8 cellular contexts compared by ENCODE assay signal in the genomic region with DNA sequence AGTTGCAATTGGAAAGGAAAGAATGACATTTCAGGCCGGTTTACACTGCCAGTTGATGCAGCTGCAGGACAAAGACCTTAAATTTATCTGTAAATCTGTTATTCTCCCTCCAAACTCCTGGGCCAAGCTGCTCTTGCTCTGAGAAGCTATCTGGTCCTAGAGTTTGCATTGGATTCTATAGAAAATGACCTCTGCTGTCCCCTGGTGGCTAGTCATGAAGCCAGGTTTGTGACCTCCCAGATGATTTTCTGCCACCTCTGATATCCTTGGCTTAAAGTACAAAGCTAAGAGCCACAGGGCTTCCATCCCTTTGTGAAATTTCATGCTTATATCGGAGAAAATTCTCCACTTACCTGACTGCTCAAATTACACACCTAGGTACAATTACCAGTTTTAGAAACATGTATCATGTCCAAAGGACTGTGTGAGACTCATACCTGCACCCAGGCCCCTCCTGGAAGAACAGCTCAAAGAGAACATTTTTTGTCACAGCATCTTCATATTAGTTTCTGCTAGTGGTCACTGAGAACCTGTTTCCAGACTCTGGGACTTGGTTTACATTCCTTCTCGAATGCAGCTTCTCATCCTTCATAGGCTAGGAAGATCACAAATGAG. TPM values are rescaled to one million over a fixed set of nuclear protein-coding genes. Genes with fewer than 3 reads are reported as not detected.
A peak's percentile ranks its signal among the peaks of the same experiment; 100 is the strongest.
DNase-seq lines count a peak whose midpoint lies in the region; ATAC-seq, FAIRE-seq and TF ChIP-seq lines count a peak whose summit lies in the region.

No MANE protein-coding gene starts in this region.

- TF ChIP-seq CTCF in KMS-11 (conservative IDR thresholded peaks at IDR 0.05; ENCODE audit: low read depth, low read length) (peak; percentile 90), bronchial epithelial cell (IDR thresholded peaks at IDR 0.05; ENCODE audit: insufficient read depth, low read length, severe bottlenecking) (peak; percentile 82)

- no peaks in the 10 kb centered on the region for H4K20me1 ChIP-seq in KMS-11 (ENCODE audit: insufficient read depth)

- H3K36me3 ChIP-seq in KMS-11 (ENCODE audit: insufficient read depth): no peaks in the 10 kb centered on the region
- H3K36me3 ChIP-seq in bronchial epithelial cell (ENCODE audit: control insufficient read depth, insufficient read depth, low read length): no peaks in the 10 kb centered on the region

- no peaks in the 10 kb centered on the region for H3K79me2 ChIP-seq in KMS-11 (ENCODE audit: insufficient read depth, low read depth)

- H3K4me1 ChIP-seq in KMS-11 (ENCODE audit: low read depth, poor library complexity, severe bottlenecking): peaks cover 7% of the 10 kb centered on the region

- no peak overlapping the region for H3K9ac ChIP-seq in KMS-11

- H3K4me2 ChIP-seq in KMS-11: no peak overlapping the region

- H3K27me3 ChIP-seq in KMS-11 (ENCODE audit: insufficient read depth, low read depth) (no peaks in the 10 kb centered on the region), bronchial epithelial cell (ENCODE audit: control insufficient read depth, insufficient read depth, low read length) (peaks cover 2% of the 10 kb centered on the region)

- peak; percentile 94 for ATAC-seq in SK-N-SH treated with all-trans-retinoic acid at 6 μM for 48 hours
- peak; percentile 90 for ATAC-seq in left lobe of liver
- ATAC-seq in GM21723 (IDR thresholded peaks at IDR 0.05; ENCODE audit: unreplicated experiment): no peak
- no peak for ATAC-seq in HG02840 (IDR thresholded peaks at IDR 0.05; ENCODE audit: low FRiP score, unreplicated experiment)

- no peak overlapping the region for H3K4me3 ChIP-seq in KMS-11 (IDR thresholded peaks at IDR 0.05; ENCODE audit: insufficient read depth, low read depth, low read length)
- no peak overlapping the region for H3K4me3 ChIP-seq in bronchial epithelial cell (ENCODE audit: low read depth, low read length)

- H2AFZ ChIP-seq in KMS-11 (ENCODE audit: low read depth): no peak overlapping the region

- no peak for FAIRE-seq in bronchial epithelial cell (lab: Jason Lieb, UNC)

- H3K27ac ChIP-seq in KMS-11: no peak overlapping the region

- DNase-seq in ELR (ENCODE audit: low read depth): peak; percentile 58
- peak; percentile 34 for DNase-seq in bronchial epithelial cell (ENCODE audit: low read depth)
- DNase-seq in left lobe of liver (ENCODE audit: low spot score): no peak
- peak; percentile 14 for DNase-seq in stromal cell of bone marrow (ENCODE audit: low read depth)

TF ChIP-seq in SK-N-SH treated with all-trans-retinoic acid at 6 μM for 48 hours, 23 proteins besides CTCF, POLR2A, EP300 and RAD21:
- TF ChIP-seq ZFP30 (CRISPR knock-in tag; IDR thresholded peaks at IDR 0.05) (no peak), ZNF70 (CRISPR knock-in tag; IDR thresholded peaks at IDR 0.05) (no peak), RARB (CRISPR knock-in tag; IDR thresholded peaks at IDR 0.05) (no peak), BACH2 (CRISPR knock-in tag; IDR thresholded peaks at IDR 0.05; ENCODE audit: borderline replicate concordance) (no peak), ESRRG (CRISPR knock-in tag; IDR thresholded peaks at IDR 0.05) (no peak), ISL1 (CRISPR knock-in tag; IDR thresholded peaks at IDR 0.05) (no peak), GLIS3 (CRISPR knock-in tag; IDR thresholded peaks at IDR 0.05) (no peak), TOX (CRISPR knock-in tag; IDR thresholded peaks at IDR 0.05; ENCODE audit: borderline replicate concordance) (no peak), CSDC2 (CRISPR knock-in tag; IDR thresholded peaks at IDR 0.05) (no peak), SNAI2 (CRISPR knock-in tag; IDR thresholded peaks at IDR 0.05) (no peak), ZC3H10 (CRISPR knock-in tag; IDR thresholded peaks at IDR 0.05) (no peak), TCF4 (CRISPR knock-in tag; IDR thresholded peaks at IDR 0.05; ENCODE audit: borderline replicate concordance) (no peak), PPARA (CRISPR knock-in tag; IDR thresholded peaks at IDR 0.05; ENCODE audit: borderline replicate concordance) (no peak), ARNTL (CRISPR knock-in tag; IDR thresholded peaks at IDR 0.05; ENCODE audit: borderline replicate concordance, low read depth) (no peak)
- TF ChIP-seq, protein P1, sequence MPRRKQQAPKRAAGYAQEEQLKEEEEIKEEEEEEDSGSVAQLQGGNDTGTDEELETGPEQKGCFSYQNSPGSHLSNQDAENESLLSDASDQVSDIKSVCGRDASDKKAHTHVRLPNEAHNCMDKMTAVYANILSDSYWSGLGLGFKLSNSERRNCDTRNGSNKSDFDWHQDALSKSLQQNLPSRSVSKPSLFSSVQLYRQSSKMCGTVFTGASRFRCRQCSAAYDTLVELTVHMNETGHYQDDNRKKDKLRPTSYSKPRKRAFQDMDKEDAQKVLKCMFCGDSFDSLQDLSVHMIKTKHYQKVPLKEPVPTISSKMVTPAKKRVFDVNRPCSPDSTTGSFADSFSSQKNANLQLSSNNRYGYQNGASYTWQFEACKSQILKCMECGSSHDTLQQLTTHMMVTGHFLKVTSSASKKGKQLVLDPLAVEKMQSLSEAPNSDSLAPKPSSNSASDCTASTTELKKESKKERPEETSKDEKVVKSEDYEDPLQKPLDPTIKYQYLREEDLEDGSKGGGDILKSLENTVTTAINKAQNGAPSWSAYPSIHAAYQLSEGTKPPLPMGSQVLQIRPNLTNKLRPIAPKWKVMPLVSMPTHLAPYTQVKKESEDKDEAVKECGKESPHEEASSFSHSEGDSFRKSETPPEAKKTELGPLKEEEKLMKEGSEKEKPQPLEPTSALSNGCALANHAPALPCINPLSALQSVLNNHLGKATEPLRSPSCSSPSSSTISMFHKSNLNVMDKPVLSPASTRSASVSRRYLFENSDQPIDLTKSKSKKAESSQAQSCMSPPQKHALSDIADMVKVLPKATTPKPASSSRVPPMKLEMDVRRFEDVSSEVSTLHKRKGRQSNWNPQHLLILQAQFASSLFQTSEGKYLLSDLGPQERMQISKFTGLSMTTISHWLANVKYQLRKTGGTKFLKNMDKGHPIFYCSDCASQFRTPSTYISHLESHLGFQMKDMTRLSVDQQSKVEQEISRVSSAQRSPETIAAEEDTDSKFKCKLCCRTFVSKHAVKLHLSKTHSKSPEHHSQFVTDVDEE (CRISPR knock-in tag; IDR thresholded peaks at IDR 0.05): no peak
- TF ChIP-seq, protein P2, sequence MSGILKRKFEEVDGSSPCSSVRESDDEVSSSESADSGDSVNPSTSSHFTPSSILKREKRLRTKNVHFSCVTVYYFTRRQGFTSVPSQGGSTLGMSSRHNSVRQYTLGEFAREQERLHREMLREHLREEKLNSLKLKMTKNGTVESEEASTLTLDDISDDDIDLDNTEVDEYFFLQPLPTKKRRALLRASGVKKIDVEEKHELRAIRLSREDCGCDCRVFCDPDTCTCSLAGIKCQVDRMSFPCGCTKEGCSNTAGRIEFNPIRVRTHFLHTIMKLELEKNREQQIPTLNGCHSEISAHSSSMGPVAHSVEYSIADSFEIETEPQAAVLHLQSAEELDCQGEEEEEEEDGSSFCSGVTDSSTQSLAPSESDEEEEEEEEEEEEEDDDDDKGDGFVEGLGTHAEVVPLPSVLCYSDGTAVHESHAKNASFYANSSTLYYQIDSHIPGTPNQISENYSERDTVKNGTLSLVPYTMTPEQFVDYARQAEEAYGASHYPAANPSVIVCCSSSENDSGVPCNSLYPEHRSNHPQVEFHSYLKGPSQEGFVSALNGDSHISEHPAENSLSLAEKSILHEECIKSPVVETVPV (CRISPR knock-in tag; IDR thresholded peaks at IDR 0.05): no peak
- TF ChIP-seq, protein P3, sequence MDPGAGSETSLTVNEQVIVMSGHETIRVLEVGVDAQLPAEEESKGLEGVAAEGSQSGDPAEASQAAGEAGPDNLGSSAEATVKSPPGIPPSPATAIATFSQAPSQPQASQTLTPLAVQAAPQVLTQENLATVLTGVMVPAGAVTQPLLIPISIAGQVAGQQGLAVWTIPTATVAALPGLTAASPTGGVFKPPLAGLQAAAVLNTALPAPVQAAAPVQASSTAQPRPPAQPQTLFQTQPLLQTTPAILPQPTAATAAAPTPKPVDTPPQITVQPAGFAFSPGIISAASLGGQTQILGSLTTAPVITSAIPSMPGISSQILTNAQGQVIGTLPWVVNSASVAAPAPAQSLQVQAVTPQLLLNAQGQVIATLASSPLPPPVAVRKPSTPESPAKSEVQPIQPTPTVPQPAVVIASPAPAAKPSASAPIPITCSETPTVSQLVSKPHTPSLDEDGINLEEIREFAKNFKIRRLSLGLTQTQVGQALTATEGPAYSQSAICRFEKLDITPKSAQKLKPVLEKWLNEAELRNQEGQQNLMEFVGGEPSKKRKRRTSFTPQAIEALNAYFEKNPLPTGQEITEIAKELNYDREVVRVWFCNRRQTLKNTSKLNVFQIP (CRISPR knock-in tag; IDR thresholded peaks at IDR 0.05; ENCODE audit: borderline replicate concordance, low read depth): no peak
- TF ChIP-seq, protein P4, sequence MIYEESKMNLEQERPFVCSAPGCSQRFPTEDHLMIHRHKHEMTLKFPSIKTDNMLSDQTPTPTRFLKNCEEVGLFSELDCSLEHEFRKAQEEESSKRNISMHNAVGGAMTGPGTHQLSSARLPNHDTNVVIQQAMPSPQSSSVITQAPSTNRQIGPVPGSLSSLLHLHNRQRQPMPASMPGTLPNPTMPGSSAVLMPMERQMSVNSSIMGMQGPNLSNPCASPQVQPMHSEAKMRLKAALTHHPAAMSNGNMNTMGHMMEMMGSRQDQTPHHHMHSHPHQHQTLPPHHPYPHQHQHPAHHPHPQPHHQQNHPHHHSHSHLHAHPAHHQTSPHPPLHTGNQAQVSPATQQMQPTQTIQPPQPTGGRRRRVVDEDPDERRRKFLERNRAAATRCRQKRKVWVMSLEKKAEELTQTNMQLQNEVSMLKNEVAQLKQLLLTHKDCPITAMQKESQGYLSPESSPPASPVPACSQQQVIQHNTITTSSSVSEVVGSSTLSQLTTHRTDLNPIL (CRISPR knock-in tag; IDR thresholded peaks at IDR 0.05; ENCODE audit: low read depth): no peak

RNA-seq across cellular contexts. Expression of a gene that starts 28.9 kb away (rescaled TPM):
- total RNA-seq in bronchial epithelial cell (14.7 and 38.7 TPM in 2 replicates), left lobe of liver (4.5 TPM)

RNA-seq across cellular contexts. Expression of a gene that starts 46.4 kb away (rescaled TPM):
- total RNA-seq in bronchial epithelial cell (not detected in 2 replicates), left lobe of liver (not detected)

RNA-seq across cellular contexts. Expression of a gene that starts 54.7 kb away (rescaled TPM):
- total RNA-seq in bronchial epithelial cell (12.6 and 18.2 TPM in 2 replicates), left lobe of liver (29.7 TPM)

Comparison
In these comparisons a context has a peak if more than half of its experiments do, and no peak if none do; other contexts are left out.
1. ATAC-seq: peak in SK-N-SH treated with all-trans-retinoic acid at 6 μM for 48 hours (single experiment) and left lobe of liver (single experiment); none in GM21723 (single experiment) and HG02840 (single experiment).